25 cellular contexts compared by ENCODE assay signal in the genomic region with DNA sequence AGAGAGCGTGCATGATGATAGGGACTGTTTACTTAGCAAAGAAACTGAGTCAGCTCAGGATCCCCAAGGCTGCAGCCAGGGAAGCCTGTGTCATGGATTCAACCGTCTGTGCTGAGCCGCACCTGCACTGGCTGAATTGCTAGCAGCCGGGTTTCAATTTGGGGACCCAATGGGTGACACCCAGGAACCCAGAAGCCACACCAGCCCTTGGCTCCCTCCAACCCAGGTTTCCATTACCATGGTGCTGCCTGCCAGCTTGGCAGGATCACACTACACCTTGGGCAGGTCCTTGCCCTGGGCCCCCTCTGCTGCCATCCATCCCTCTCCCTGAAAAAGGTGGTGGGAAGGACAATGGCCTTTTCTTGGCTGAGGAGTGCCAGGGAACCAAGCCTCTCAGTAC.
DNase-seq lines count a peak whose midpoint lies in the region; ATAC-seq and TF ChIP-seq lines count a peak whose summit lies in the region.
"Had no signal": no experiment of that assay in that cellular context is flagged by ENCODE, and none has a peak within 500 bp of the region (broad histone marks: within the 10 kb centered on the region; RNA-seq: fewer than 3 reads in every experiment).

No MANE protein-coding gene starts in this region.

- TF ChIP-seq CTCF in liver (IDR thresholded peaks at IDR 0.05; ENCODE audit: low read depth, low read length, missing input control) (no peak), right lobe of liver (IDR thresholded peaks at IDR 0.05) (no peak), coronary artery (IDR thresholded peaks at IDR 0.05) (no peak)

- no peaks in the 10 kb centered on the region for H3K9me3 ChIP-seq in liver (ENCODE audit: control insufficient read depth in 4 of 4, low read length in 3 of 4)
- no peaks in the 10 kb centered on the region for H3K9me3 ChIP-seq in right lobe of liver
- H3K9me3 ChIP-seq: A549; BLaER1 treated with 17β-estradiol and CSF1 and Interleukin-3, amounts not matched to agents 10 nM and 100 nM had no signal

- intact Hi-C loops in right lobe of liver (cut with DNase I) = no loop called here
- intact Hi-C loops in posterior vena cava (cut with DNase I) = loop anchor here in 1 of 2 donors (1.0 kb wide), 1 partner anchor 25 kb away; no protein-coding TSS in a partner anchor

- peaks cover 11 to 41% (median 34%) of the 10 kb centered on the region in 4 donors for H3K4me1 ChIP-seq in liver (ENCODE audit: control insufficient read depth in 4 of 4, insufficient read depth in 4 of 4, low read length in 3 of 4)
- peaks cover 0 to 37% (median 20%) of the 10 kb centered on the region in 4 donors for H3K4me1 ChIP-seq in right lobe of liver
- H3K4me1 ChIP-seq: A549 had no signal

- no peaks in the 10 kb centered on the region for H3K36me3 ChIP-seq in liver (ENCODE audit: control insufficient read depth in 4 of 4, insufficient read depth in 3 of 4, low read depth in 1 of 4, low read length in 3 of 4)
- no peaks in the 10 kb centered on the region for H3K36me3 ChIP-seq in right lobe of liver
- H3K36me3 ChIP-seq: BLaER1 treated with 17β-estradiol and CSF1 and Interleukin-3, amounts not matched to agents 10 nM and 100 nM had no signal

- CTCF ChIA-PET in activated CD8-positive, alpha-beta memory T cell treated with anti-CD3 and anti-CD28 coated beads, Interleukin-2, amount 10 ng/mL, durations not matched to agents 7 days and 5 days (lab: Charles Lee) = no interaction called here

- peak overlapping the region; percentile 54 to 55 for H3K27ac ChIP-seq in liver (ENCODE audit: low read depth in 1 of 2, low read length in 2 of 2)
- no peak overlapping the region for H3K27ac ChIP-seq in right lobe of liver
- H3K27ac ChIP-seq in coronary artery = no peak overlapping the region
- H3K27ac ChIP-seq: 22Rv1; A549; BLaER1 treated with 17β-estradiol and CSF1 and Interleukin-3, amounts not matched to agents 10 nM and 100 nM; C4-2B had no signal

- no peaks in the 10 kb centered on the region for H3K36me3 Mint-ChIP-seq in activated CD8-positive, alpha-beta memory T cell treated with anti-CD3 and anti-CD28 coated beads, Interleukin-2, amount 10 ng/mL, durations not matched to agents 7 days and 5 days
- H3K36me3 Mint-ChIP-seq: CD8-positive, alpha-beta T cell had no signal

- peak; percentile 38 for DNase-seq in activated CD8-positive, alpha-beta memory T cell treated with anti-CD3 and anti-CD28 coated beads for 24 hours
- no peak for DNase-seq in activated CD8-positive, alpha-beta memory T cell treated with anti-CD3 and anti-CD28 coated beads, Interleukin-2, amount 10 ng/mL, durations not matched to agents 7 days and 5 days
- no peak for DNase-seq in right lobe of liver
- DNase-seq in coronary artery (ENCODE audit: low spot score) = peak; percentile 49
- peak; percentile 58 for DNase-seq in posterior vena cava (ENCODE audit: low spot score)
- no peak for DNase-seq in COLO668 (lab: John Stamatoyannopoulos, UW; ENCODE audit: unreplicated experiment)
- DNase-seq: AML-193; CD4-positive, alpha-beta T cell; COR-L47; DMS 273 treated with DMSO at 0.1 percent for 48 hours; DMS153; DMS53; DMS79; DND-41; EL; GDM1 had no signal

- TF ChIP-seq POLR2A in right lobe of liver (IDR thresholded peaks at IDR 0.05) = no peak

- H3K27me3 ChIP-seq in liver (ENCODE audit: control insufficient read depth in 4 of 4, insufficient read depth in 4 of 4, low read length in 3 of 4) = no peaks in the 10 kb centered on the region
- no peaks in the 10 kb centered on the region for H3K27me3 ChIP-seq in right lobe of liver

- no peak overlapping the region for H3K4me3 ChIP-seq in liver (ENCODE audit: low read depth in 1 of 3, low read length in 3 of 3)
- no peak overlapping the region for H3K4me3 ChIP-seq in right lobe of liver
- H3K4me3 ChIP-seq in coronary artery = no peak overlapping the region
- H3K4me3 ChIP-seq: A549; BLaER1 treated with 17β-estradiol and CSF1 and Interleukin-3, amounts not matched to agents 10 nM and 100 nM; GM12878 had no signal

- ATAC-seq in activated CD8-positive, alpha-beta memory T cell treated with anti-CD3 and anti-CD28 coated beads, Interleukin-2, amount 10 ng/mL, durations not matched to agents 7 days and 5 days = no peak
- ATAC-seq in right lobe of liver (no peak), GM21529 (IDR thresholded peaks at IDR 0.05; ENCODE audit: unreplicated experiment) (no peak)
- ATAC-seq: CD8-positive, alpha-beta T cell; GM12878 had no signal

- 93% methylated on average over 4 of the region's 4 CpGs for WGBS in liver
- no CpG with 5 or more reads among the region's 4 CpGs for WGBS in right lobe of liver (ENCODE audit: insufficient coverage, low coverage, low lambda C conversion rate, missing lambda C conversion rate)

- no peaks in the 10 kb centered on the region for H3K9me3 Mint-ChIP-seq in activated CD8-positive, alpha-beta memory T cell treated with anti-CD3 and anti-CD28 coated beads, Interleukin-2, amount 10 ng/mL, durations not matched to agents 7 days and 5 days (ENCODE audit: low read depth)
- H3K9me3 Mint-ChIP-seq: CD4-positive, alpha-beta T cell; CD8-positive, alpha-beta T cell had no signal

- H3K27ac Mint-ChIP-seq in activated CD8-positive, alpha-beta memory T cell treated with anti-CD3 and anti-CD28 coated beads, Interleukin-2, amount 10 ng/mL, durations not matched to agents 7 days and 5 days = no peak overlapping the region
- H3K27ac Mint-ChIP-seq: B cell; CD4-positive, alpha-beta T cell; CD8-positive, alpha-beta T cell had no signal

- no peak overlapping the region for H3K4me3 Mint-ChIP-seq in activated CD8-positive, alpha-beta memory T cell treated with anti-CD3 and anti-CD28 coated beads, Interleukin-2, amount 10 ng/mL, durations not matched to agents 7 days and 5 days
- H3K4me3 Mint-ChIP-seq: B cell; CD4-positive, alpha-beta T cell; CD8-positive, alpha-beta T cell had no signal

- H3K9ac ChIP-seq in liver (ENCODE audit: low read depth in 1 of 2, low read length in 2 of 2) = no peak overlapping the region
- H3K9ac ChIP-seq: BLaER1 treated with 17β-estradiol and CSF1 and Interleukin-3, amounts not matched to agents 10 nM and 100 nM had no signal

- peaks cover 35% of the 10 kb centered on the region for H3K27me3 Mint-ChIP-seq in activated CD8-positive, alpha-beta memory T cell treated with anti-CD3 and anti-CD28 coated beads, Interleukin-2, amount 10 ng/mL, durations not matched to agents 7 days and 5 days

- no peaks in the 10 kb centered on the region for H3K4me1 Mint-ChIP-seq in activated CD8-positive, alpha-beta memory T cell treated with anti-CD3 and anti-CD28 coated beads, Interleukin-2, amount 10 ng/mL, durations not matched to agents 7 days and 5 days

- TF ChIP-seq RAD21 in liver (IDR thresholded peaks at IDR 0.05) = no peak

TF ChIP-seq in liver, 16 proteins besides CTCF, POLR2A, EP300 and RAD21:
- no peak for TF ChIP-seq EGR1 (IDR thresholded peaks at IDR 0.05; ENCODE audit: low read depth in 2 of 2)
- TF ChIP-seq FOXA2 (IDR thresholded peaks at IDR 0.05) = no peak
- TF ChIP-seq HNF4A (conservative IDR thresholded peaks at IDR 0.05) = no peak
- no peak for TF ChIP-seq FOXA1 (IDR thresholded peaks at IDR 0.05)
- no peak for TF ChIP-seq JUND (IDR thresholded peaks at IDR 0.05)
- TF ChIP-seq YY1 (IDR thresholded peaks at IDR 0.05) = no peak
- TF ChIP-seq TAF1 (conservative IDR thresholded peaks at IDR 0.05) = no peak
- TF ChIP-seq SP1 (IDR thresholded peaks at IDR 0.05) = no peak
- TF ChIP-seq RXRA (IDR thresholded peaks at IDR 0.05) = no peak
- TF ChIP-seq, protein P1, sequence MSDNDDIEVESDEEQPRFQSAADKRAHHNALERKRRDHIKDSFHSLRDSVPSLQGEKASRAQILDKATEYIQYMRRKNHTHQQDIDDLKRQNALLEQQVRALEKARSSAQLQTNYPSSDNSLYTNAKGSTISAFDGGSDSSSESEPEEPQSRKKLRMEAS (IDR thresholded peaks at IDR 0.05) = no peak

Comparison
In these comparisons a context has a peak if more than half of its experiments do, and no peak if none do; other contexts are left out.
1. DNase-seq: peak in activated CD8-positive, alpha-beta memory T cell treated with anti-CD3 and anti-CD28 coated beads for 24 hours (single experiment), coronary artery (single experiment) and posterior vena cava (single experiment); none in activated CD8-positive, alpha-beta memory T cell treated with anti-CD3 and anti-CD28 coated beads, Interleukin-2, amount 10 ng/mL, durations not matched to agents 7 days and 5 days (single experiment), right lobe of liver (0 of 3) and COLO668 (single experiment).
2. H3K27ac ChIP-seq: peak in liver (2 of 2); none in right lobe of liver (0 of 3) and coronary artery (0 of 2).